Comparison of ENCODE assay signal across 18 cellular contexts in the genomic region with DNA sequence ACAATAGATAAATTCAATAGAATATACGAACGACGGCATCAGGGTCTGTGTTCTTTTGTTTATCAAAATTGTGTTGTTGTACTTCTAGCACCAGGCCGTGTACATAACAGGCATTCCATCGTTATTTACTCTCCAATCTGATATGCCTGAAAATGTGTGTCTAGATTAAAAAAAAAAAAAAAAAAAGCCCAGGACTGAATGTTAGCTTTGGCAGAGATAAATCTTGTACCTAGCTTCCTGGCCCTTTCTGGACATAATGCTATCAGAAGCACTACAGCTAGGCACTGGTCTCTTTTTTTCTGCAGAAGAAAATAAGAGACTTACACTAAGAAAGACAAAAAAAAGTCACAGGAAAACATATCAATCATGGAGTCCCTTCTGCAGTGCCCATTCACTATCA. TPM values are rescaled to one million over a fixed set of nuclear protein-coding genes. Genes with fewer than 3 reads are reported as not detected.
DNase-seq lines count a peak whose midpoint lies in the region; ATAC-seq and TF ChIP-seq lines count a peak whose summit lies in the region.
"Had no signal": no experiment of that assay in that cellular context is flagged by ENCODE, and none has a peak within 500 bp of the region (broad histone marks: within the 10 kb centered on the region; RNA-seq: fewer than 3 reads in every experiment).

No MANE protein-coding gene starts in this region.

- no peak overlapping the region for H2AFZ ChIP-seq in neural progenitor cell (replicated peaks)

- H3K79me2 ChIP-seq in neural progenitor cell (ENCODE audit: low read depth) = no peaks in the 10 kb centered on the region

- POLR2A ChIA-PET in CD4-positive, alpha-beta T cell (lab: Charles Lee) = no interaction called here
- POLR2A ChIA-PET in CD8-positive, alpha-beta T cell (lab: Charles Lee) = no interaction called here

- no peak overlapping the region for H3K4me2 ChIP-seq in neural progenitor cell

- intact Hi-C loops in CD4-positive, alpha-beta T cell (cut with DNase I, micrococcal nuclease) = loop anchor here in 1 of 2 experiments (5.0 kb wide), 1 partner anchor 38 kb away; the partner anchor contains the start of gene CDKL1
- intact Hi-C loops in CD8-positive, alpha-beta T cell (cut with DNase I, micrococcal nuclease) = loop anchor here (5.0 kb wide), 1 partner anchor 38 kb away; the partner anchor contains the start of gene CDKL1 (in 2 of the 2)
- intact Hi-C loops in sigmoid colon (cut with DNase I) = no loop called here

- H3K9ac ChIP-seq in neural progenitor cell = no peak overlapping the region

- peaks cover 9% of the 10 kb centered on the region for H3K4me1 ChIP-seq in CD8-positive, alpha-beta T cell (ENCODE audit: insufficient read depth, low read length)
- H3K4me1 ChIP-seq in sigmoid colon (peaks cover 0 to 20% (median 13%) of the 10 kb centered on the region in 4 donors), neural progenitor cell (peaks cover 9% of the 10 kb centered on the region)
- H3K4me1 ChIP-seq: BE2C had no signal

- peaks cover 55% of the 10 kb centered on the region for H3K36me3 Mint-ChIP-seq in CD4-positive, alpha-beta T cell (ENCODE audit: low read depth)
- peaks cover 41% of the 10 kb centered on the region for H3K36me3 Mint-ChIP-seq in CD8-positive, alpha-beta T cell
- H3K36me3 Mint-ChIP-seq in effector memory CD8-positive, alpha-beta T cell (ENCODE audit: insufficient read depth) = peaks cover 19% of the 10 kb centered on the region
- no peaks in the 10 kb centered on the region for H3K36me3 Mint-ChIP-seq in neural progenitor cell

- no peaks in the 10 kb centered on the region for H3K27me3 ChIP-seq in CD4-positive, alpha-beta T cell (ENCODE audit: control insufficient read depth, insufficient read depth, low read length)
- no peaks in the 10 kb centered on the region for H3K27me3 ChIP-seq in CD8-positive, alpha-beta T cell (ENCODE audit: insufficient read depth, low read length)
- H3K27me3 ChIP-seq in sigmoid colon (no peaks in the 10 kb centered on the region), neural progenitor cell (no peaks in the 10 kb centered on the region)
- H3K27me3 ChIP-seq: BE2C had no signal

- peak overlapping the region; percentile 18 for H3K27ac Mint-ChIP-seq in CD4-positive, alpha-beta T cell
- H3K27ac Mint-ChIP-seq in CD8-positive, alpha-beta T cell = peak overlapping the region; percentile 8
- H3K27ac Mint-ChIP-seq in effector memory CD8-positive, alpha-beta T cell = peak overlapping the region; percentile 24 to 77
- no peak overlapping the region for H3K27ac Mint-ChIP-seq in neural progenitor cell
- H3K27ac Mint-ChIP-seq: CD4-positive, CD25-positive, alpha-beta regulatory T cell; HFFc6 had no signal

- no peaks in the 10 kb centered on the region for H3K27me3 Mint-ChIP-seq in CD4-positive, alpha-beta T cell
- H3K27me3 Mint-ChIP-seq in CD8-positive, alpha-beta T cell (ENCODE audit: low read depth) = no peaks in the 10 kb centered on the region
- H3K27me3 Mint-ChIP-seq in effector memory CD8-positive, alpha-beta T cell = no peaks in the 10 kb centered on the region
- H3K27me3 Mint-ChIP-seq in neural progenitor cell (ENCODE audit: insufficient read depth, low read depth) = peaks cover 8% of the 10 kb centered on the region
- H3K27me3 Mint-ChIP-seq: CD4-positive, CD25-positive, alpha-beta regulatory T cell; IgD-negative memory B cell had no signal

- H3K36me3 ChIP-seq in CD8-positive, alpha-beta T cell (ENCODE audit: insufficient read depth, low read length) = peaks cover 4% of the 10 kb centered on the region
- H3K36me3 ChIP-seq in sigmoid colon (peaks cover 0 to 28% (median 8%) of the 10 kb centered on the region in 4 donors), neural progenitor cell (no peaks in the 10 kb centered on the region)
- H3K36me3 ChIP-seq: BE2C had no signal

- no peak for ATAC-seq in CD4-positive, alpha-beta T cell (ENCODE audit: poor library complexity)
- no peak for ATAC-seq in CD8-positive, alpha-beta T cell
- no peak for ATAC-seq in effector memory CD8-positive, alpha-beta T cell (replicated peaks)
- ATAC-seq: HCT116 had no signal

- no peak overlapping the region for H3K27ac ChIP-seq in CD4-positive, alpha-beta T cell (ENCODE audit: low read depth, low read length)
- H3K27ac ChIP-seq in CD8-positive, alpha-beta T cell (ENCODE audit: low read depth, low read length) = no peak overlapping the region
- H3K27ac ChIP-seq in sigmoid colon (no peak overlapping the region), neural progenitor cell (no peak overlapping the region)

- DNase-seq in CD4-positive, alpha-beta T cell = no peak
- no peak for DNase-seq in CD8-positive, alpha-beta T cell
- DNase-seq in effector memory CD8-positive, alpha-beta T cell = no peak
- DNase-seq in ureter (ENCODE audit: low spot score) = peak; percentile 6
- DNase-seq in sigmoid colon = no peak
- no peak for DNase-seq in neural progenitor cell (ENCODE audit: low spot score)
- DNase-seq: ACHN; BE2C; C1 segment of cervical spinal cord; Calu3; CD4-positive, CD25-positive, alpha-beta regulatory T cell; DMS79 treated with DMSO at 0.1 percent for 48 hours; GF-D8; GOT3; H7; HFFc6 had no signal

- no peaks in the 10 kb centered on the region for H4K20me1 ChIP-seq in neural progenitor cell (ENCODE audit: low read depth)

- peaks cover 2% of the 10 kb centered on the region for H3K9me3 Mint-ChIP-seq in CD4-positive, alpha-beta T cell
- H3K9me3 Mint-ChIP-seq in CD8-positive, alpha-beta T cell = peaks cover 2% of the 10 kb centered on the region
- H3K9me3 Mint-ChIP-seq in effector memory CD8-positive, alpha-beta T cell = no peaks in the 10 kb centered on the region
- H3K9me3 Mint-ChIP-seq in neural progenitor cell = no peaks in the 10 kb centered on the region
- H3K9me3 Mint-ChIP-seq: HFFc6 had no signal

- 88 to 94% methylated on average over 5 of the region's 5 CpGs for WGBS in sigmoid colon, 2 donors

- no peak for TF ChIP-seq POLR2A in sigmoid colon (IDR thresholded peaks at IDR 0.05)

- TF ChIP-seq EP300 in sigmoid colon (IDR thresholded peaks at IDR 0.05) = no peak

- H3K9me3 ChIP-seq in CD4-positive, alpha-beta T cell (ENCODE audit: control insufficient read depth, low read length) = no peaks in the 10 kb centered on the region
- H3K9me3 ChIP-seq in CD8-positive, alpha-beta T cell (ENCODE audit: low read length) = no peaks in the 10 kb centered on the region
- H3K9me3 ChIP-seq in sigmoid colon (no peaks in the 10 kb centered on the region), neural progenitor cell (ENCODE audit: low read depth) (no peaks in the 10 kb centered on the region)
- H3K9me3 ChIP-seq: BE2C had no signal

- TF ChIP-seq CTCF in CD4-positive, alpha-beta T cell (IDR thresholded peaks at IDR 0.05) = no peak
- TF ChIP-seq CTCF in CD8-positive, alpha-beta T cell (IDR thresholded peaks at IDR 0.05) = no peak
- TF ChIP-seq CTCF in sigmoid colon (IDR thresholded peaks at IDR 0.05) = no peak
- no peak for TF ChIP-seq CTCF in neural progenitor cell (IDR thresholded peaks at IDR 0.05)

- peaks cover 25% of the 10 kb centered on the region for H3K4me1 Mint-ChIP-seq in CD4-positive, alpha-beta T cell (ENCODE audit: low read depth)
- H3K4me1 Mint-ChIP-seq in CD8-positive, alpha-beta T cell (ENCODE audit: low read depth) = peaks cover 25% of the 10 kb centered on the region
- peaks cover 20 to 26% of the 10 kb centered on the region in 2 donors for H3K4me1 Mint-ChIP-seq in effector memory CD8-positive, alpha-beta T cell (ENCODE audit: low read depth in 2 of 2)
- no peaks in the 10 kb centered on the region for H3K4me1 Mint-ChIP-seq in neural progenitor cell

- H3K4me3 ChIP-seq in CD8-positive, alpha-beta T cell (ENCODE audit: low read depth, low read length) = no peak overlapping the region
- no peak overlapping the region for H3K4me3 ChIP-seq in sigmoid colon
- no peak overlapping the region for H3K4me3 ChIP-seq in neural progenitor cell

- H3K4me3 Mint-ChIP-seq in CD4-positive, alpha-beta T cell = no peak overlapping the region
- H3K4me3 Mint-ChIP-seq in CD8-positive, alpha-beta T cell = no peak overlapping the region
- no peak overlapping the region for H3K4me3 Mint-ChIP-seq in effector memory CD8-positive, alpha-beta T cell
- no peak overlapping the region for H3K4me3 Mint-ChIP-seq in neural progenitor cell
- H3K4me3 Mint-ChIP-seq: HFFc6, IgD-negative memory B cell had no signal

- H3F3A ChIP-seq in neural progenitor cell (ENCODE audit: low read depth) = peaks cover 5% of the 10 kb centered on the region

- CTCF ChIA-PET in CD4-positive, alpha-beta T cell (lab: Charles Lee) = no interaction called here
- CTCF ChIA-PET in CD8-positive, alpha-beta T cell (lab: Charles Lee) = no interaction called here

RNA-seq across cellular contexts. Expression of gene CDKL1, which starts 37.0 kb away (rescaled TPM):
- total RNA-seq in CD4-positive, alpha-beta T cell = 1 to 10 TPM; 2.4 to 2.8 TPM
- total RNA-seq in CD8-positive, alpha-beta T cell = 1 to 10 TPM; 1.2 to 1.5 TPM
- total RNA-seq in ureter (34.3 TPM), sigmoid colon (10 to 100 TPM; 39.8 to 91.8 (median 58.6) TPM), neural progenitor cell (ENCODE audit: low replicate concordance) (0.62 and 2.5 TPM in 2 replicates)
- 1 to 10 TPM; 4.2 to 6.4 (median 5.4) TPM for polyA plus RNA-seq in sigmoid colon

RNA-seq across cellular contexts. Expression of gene DMAC2L, which starts 47.5 kb away (rescaled TPM):
- total RNA-seq in CD4-positive, alpha-beta T cell = 10 to 100 TPM; 10.8 to 13.4 TPM
- total RNA-seq in CD8-positive, alpha-beta T cell = 10 to 100 TPM; 16.6 to 17.8 TPM
- total RNA-seq in ureter (31.0 TPM), sigmoid colon (10 to 100 TPM; 12.2 to 37.1 (median 28.5) TPM), neural progenitor cell (ENCODE audit: low replicate concordance) (17.1 and 17.6 TPM in 2 replicates)
- polyA plus RNA-seq in sigmoid colon = 10 to 100 TPM; 15.2 to 30.0 (median 19.4) TPM

RNA-seq across cellular contexts. Expression of gene L2HGDH, which starts 47.6 kb away (rescaled TPM):
- total RNA-seq in CD4-positive, alpha-beta T cell = 1 to 10 TPM; 1.7 to 3.1 TPM
- total RNA-seq in CD8-positive, alpha-beta T cell = 1 to 10 TPM; 2.6 to 3.0 TPM
- total RNA-seq in ureter (7.8 TPM), sigmoid colon (1 to 10 TPM; 2.7 to 6.3 (median 3.6) TPM), neural progenitor cell (ENCODE audit: low replicate concordance) (13.6 and 14.0 TPM in 2 replicates)
- 1 to 10 TPM; 3.6 to 6.7 (median 5.7) TPM for polyA plus RNA-seq in sigmoid colon
